In genomic region chr7:76417654-76418310, GRCh38 we compare ENCODE assay signal across 6 cellular contexts. TPM values are rescaled to one million over a fixed set of nuclear protein-coding genes. Genes with fewer than 3 reads are reported as not detected.
DNase-seq lines count a peak whose midpoint lies in the region; ATAC-seq, FAIRE-seq and TF ChIP-seq lines count a peak whose summit lies in the region.
"Not testable (repeated sequence)": the region's sequence is repeated elsewhere in the genome, so short reads cannot be mapped to it uniquely, and the experiment has no call there.
"Had no signal": no experiment of that assay in that cellular context is flagged by ENCODE, and none has a peak within 500 bp of the region (broad histone marks: within the 10 kb centered on the region; RNA-seq: fewer than 3 reads in every experiment).

No MANE protein-coding gene starts in this region.

- 85% methylated on average over 10 of the region's 10 CpGs for WGBS in K562 (ENCODE audit: insufficient coverage, low coverage, missing lambda C conversion rate)
- WGBS in HepG2 (ENCODE audit: low lambda C conversion rate): 25% methylated on average over 10 of the region's 10 CpGs
- no CpG with 5 or more reads among the region's 10 CpGs for WGBS in trophoblast cell (ENCODE audit: extremely low coverage, insufficient coverage, insufficient read length)

- H3K18ac ChIP-seq in trophoblast cell (ENCODE audit: low read length): not testable (repeated sequence)

- not testable (repeated sequence) for H4K8ac ChIP-seq in trophoblast cell (ENCODE audit: low read depth, low read length)

- H2BK12ac ChIP-seq in trophoblast cell (ENCODE audit: low read length): not testable (repeated sequence)

- not testable (repeated sequence) for H2AK5ac ChIP-seq in trophoblast cell (ENCODE audit: low read length)

- not testable (repeated sequence) for H3K4me2 ChIP-seq in K562 (ENCODE audit: insufficient read depth, low read length); HepG2 (ENCODE audit: low read depth, low read length); trophoblast cell (ENCODE audit: low read length)

- not testable (repeated sequence) for H3K27me3 ChIP-seq in K562 (ENCODE audit: control insufficient read depth in 2 of 2, insufficient read depth in 2 of 2, low read length in 2 of 2); HepG2 (ENCODE audit: control insufficient read depth in 1 of 2, insufficient read depth in 2 of 2, low read length in 2 of 2); trophoblast cell (ENCODE audit: insufficient read depth, low read length)

- H3K79me2 ChIP-seq in K562 (ENCODE audit: control insufficient read depth, insufficient read depth, low read length); HepG2 (ENCODE audit: insufficient read depth, low read length); trophoblast cell (ENCODE audit: control insufficient read depth, insufficient read depth, low read length, poor library complexity): not testable (repeated sequence)

- CTCF ChIA-PET in RWPE1 (lab: Yijun Ruan, JAX); K562 (lab: Yijun Ruan, JAX; ENCODE audit: low intra/inter-chr PET ratio); HepG2 (lab: Yijun Ruan, JAX; ENCODE audit: low intra/inter-chr PET ratio, low total read pairs): not testable (repeated sequence)

- H3K27ac ChIP-seq in RWPE1: peak overlapping the region; percentile 52
- not testable (repeated sequence) for H3K27ac ChIP-seq in K562 (ENCODE audit: extremely low read depth, low read depth, low read length); HepG2 (ENCODE audit: extremely low read length, insufficient read depth, low read length); trophoblast cell (ENCODE audit: low read depth, low read length)

- H3K4ac ChIP-seq in trophoblast cell (ENCODE audit: low read depth, low read length): not testable (repeated sequence)

- not testable (repeated sequence) for H3K4me3 ChIP-seq in K562; HepG2 (replicated peaks in 1 of 3; ENCODE audit: insufficient read depth in 1 of 3, low read depth in 2 of 3, low read length in 3 of 3); trophoblast cell (ENCODE audit: low read depth, low read length)

- not testable (repeated sequence) for BruUV-seq in K562 (replicated peaks; lab: Mats Ljungman, UMichigan); HepG2 (replicated peaks; lab: Mats Ljungman, UMichigan)

- H2AFZ ChIP-seq in K562 (ENCODE audit: low read depth, low read length); HepG2 (ENCODE audit: low read length); trophoblast cell (ENCODE audit: insufficient read depth, low read length, poor library complexity): not testable (repeated sequence)

- not testable (repeated sequence) for H2BK5ac ChIP-seq in trophoblast cell (ENCODE audit: low read depth, low read length, poor library complexity)

- H3K79me1 ChIP-seq in trophoblast cell (ENCODE audit: low read length): not testable (repeated sequence)

- not testable (repeated sequence) for TF ChIP-seq CTCF in RWPE1 (conservative IDR thresholded peaks at IDR 0.05; ENCODE audit: low read depth); K562 (IDR thresholded peaks at IDR 0.05 in 2 of 3, conservative IDR thresholded peaks at IDR 0.05 in 1 of 3; ENCODE audit: insufficient read depth in 2 of 3, low read depth in 1 of 3, low read length in 3 of 3); HepG2 (CRISPR knock-in tag; IDR thresholded peaks at IDR 0.05)

- not testable (repeated sequence) for DNase-seq in RWPE1 (ENCODE audit: low spot score); K562 (ENCODE audit: extremely low read depth in 1 of 4, low spot score in 3 of 4); HepG2 (ENCODE audit: low spot score)
- peak; percentile 66 for DNase-seq in trophoblast cell

- intact Hi-C loops in K562 (cut with micrococcal nuclease); HepG2 (cut with micrococcal nuclease; ENCODE audit: unreplicated experiment): not testable (repeated sequence)

- H4K91ac ChIP-seq in trophoblast cell (ENCODE audit: low read depth, low read length): not testable (repeated sequence)

- H3K14ac ChIP-seq in trophoblast cell (ENCODE audit: low read length): not testable (repeated sequence)

- not testable (repeated sequence) for TF ChIP-seq POLR2A in K562 (conservative IDR thresholded peaks at IDR 0.05); HepG2 (IDR thresholded peaks at IDR 0.05; ENCODE audit: insufficient read depth in 1 of 2, low read depth in 2 of 2, low read length in 2 of 2)

- not testable (repeated sequence) for TF ChIP-seq EP300 in K562 (IDR thresholded peaks at IDR 0.05; ENCODE audit: low read length); HepG2 (IDR thresholded peaks at IDR 0.05; ENCODE audit: low read depth in 2 of 2, low read length in 2 of 2); HepG2 (CRISPR knock-in tag; IDR thresholded peaks at IDR 0.05; ENCODE audit: borderline replicate concordance)

- not testable (repeated sequence) for H3K23ac ChIP-seq in trophoblast cell (ENCODE audit: low read length)

- not testable (repeated sequence) for H2BK120ac ChIP-seq in trophoblast cell (ENCODE audit: insufficient read depth, low read length, poor library complexity)

- not testable (repeated sequence) for H4K12ac ChIP-seq in trophoblast cell (ENCODE audit: low read depth, low read length)

- not testable (repeated sequence) for H3K9ac ChIP-seq in K562 (ENCODE audit: insufficient read depth in 1 of 2, low read depth in 2 of 2, low read length in 2 of 2); HepG2 (ENCODE audit: insufficient read depth, low read depth, low read length); trophoblast cell (ENCODE audit: low read length)

- H3K36me3 ChIP-seq in K562 (ENCODE audit: control insufficient read depth, insufficient read depth, low read length); HepG2 (replicated peaks in 1 of 2; ENCODE audit: control insufficient read depth in 1 of 2, insufficient read depth in 2 of 2, low read length in 2 of 2); trophoblast cell (ENCODE audit: control insufficient read depth in 1 of 2, insufficient read depth in 2 of 2, low read length in 2 of 2): not testable (repeated sequence)

- not testable (repeated sequence) for H3K9me3 ChIP-seq in K562 (replicated peaks; ENCODE audit: control insufficient read depth, insufficient read depth, low read depth, low read length); HepG2 (ENCODE audit: low read length); trophoblast cell (ENCODE audit: insufficient read depth, low read depth, low read length)

- not testable (repeated sequence) for FAIRE-seq in K562 (lab: Jason Lieb, UNC); HepG2 (lab: Jason Lieb, UNC)

- H4K20me1 ChIP-seq in K562 (replicated peaks; ENCODE audit: control insufficient read depth, insufficient read depth, low read length); HepG2 (ENCODE audit: insufficient read depth, low read length): not testable (repeated sequence)

- H3K9me1 ChIP-seq in K562 (ENCODE audit: control insufficient read depth, insufficient read depth, low read length): not testable (repeated sequence)

- TF ChIP-seq RAD21 in K562 (CRISPR knock-in tag; conservative IDR thresholded peaks at IDR 0.05 in 1 of 2, IDR thresholded peaks at IDR 0.05 in 1 of 2); HepG2 (CRISPR knock-in tag; IDR thresholded peaks at IDR 0.05): not testable (repeated sequence)

- POLR2A ChIA-PET in RWPE1 (lab: Yijun Ruan, JAX; ENCODE audit: low non-redundant PET): interaction anchor here (0.6 kb wide), 1 partner anchor 98 kb away, joined by 3 read pairs; no protein-coding TSS in a partner anchor
- POLR2A ChIA-PET in K562 (lab: Yijun Ruan, JAX): interaction anchor here (1.4 kb wide), 1 partner anchor 11 kb away, joined by 6 read pairs; no protein-coding TSS in a partner anchor
- POLR2A ChIA-PET in HepG2 (lab: Yijun Ruan, JAX): not testable (repeated sequence)

- in situ Hi-C loops in K562 (cut with MboI); HepG2 (cut with HindIII; ENCODE audit: extremely low pct_ligation_motif_present, low pct_unique_long_range_greater_than_20kb): not testable (repeated sequence)

- ATAC-seq in K562, HepG2: not testable (repeated sequence)

- not testable (repeated sequence) for H3K4me1 ChIP-seq in K562 (replicated peaks in 1 of 2; ENCODE audit: control insufficient read depth in 2 of 2, insufficient read depth in 2 of 2, low read length in 2 of 2); HepG2 (ENCODE audit: insufficient read depth, low read length); trophoblast cell (ENCODE audit: control insufficient read depth in 1 of 2, insufficient read depth in 2 of 2, low read length in 2 of 2)

RNA-seq across cellular contexts. Expression of gene ZP3, which starts 7.0 kb away (rescaled TPM):
- total RNA-seq in K562 (2011; cell fraction: chromatin; rRNA removed; ENCODE audit: low replicate concordance): 2.2 and 6.3 TPM in 2 replicates
- total RNA-seq in K562 (2011; cell fraction: nucleolus; rRNA removed): 6.0 and 6.3 TPM in 2 replicates
- total RNA-seq in K562 (2011; cell fraction: nucleoplasm; rRNA removed): 4.5 and 6.0 TPM in 2 replicates
- total RNA-seq in K562 (2014; rRNA removed): 2.5 and 3.8 TPM in 2 replicates
- 1.5 and 2.3 TPM in 2 replicates for total RNA-seq in K562 (2014; rRNA removed; fragmentation: Illumina TruSeq; extraction: Trizol)
- total RNA-seq in K562 (2015; rRNA removed; fragmentation: Illumina TruSeq; extraction: Trizol): 2.8 and 2.9 TPM in 2 replicates
- total RNA-seq in K562 (2021): 2.3 and 3.9 TPM in 2 replicates
- polyA plus RNA-seq in K562 (2011; rRNA removed): 2.4 and 8.1 TPM in 2 replicates
- 8.3 and 10.1 TPM in 2 replicates for polyA plus RNA-seq in K562 (2011; cell fraction: cytosol; rRNA removed)
- polyA plus RNA-seq in K562 (2011; cell fraction: nucleus; rRNA removed): 3.7 and 5.1 TPM in 2 replicates
- 3.5 and 13.7 TPM in 2 replicates for polyA plus RNA-seq in K562 (2012)
- polyA plus RNA-seq in K562 (2014; fragmentation: Illumina TruSeq; extraction: Trizol): 3.5 and 3.8 TPM in 2 replicates
- polyA plus RNA-seq in K562 (2014; fragmentation: Nextera tagmentation; extraction: Ambion mirVana): 1 to 10 TPM; 2.0 to 2.8 TPM
- 1.4 and 3.7 TPM in 2 replicates for polyA plus RNA-seq in K562 (2014; rRNA removed)
- 5.2 and 5.3 TPM in 2 replicates for polyA minus RNA-seq in K562 (2011; rRNA and poly(A)+ RNA removed)
- 4.2 and 12.3 TPM in 2 replicates for polyA minus RNA-seq in K562 (2011; cell fraction: cytosol; rRNA and poly(A)+ RNA removed)
- 3.1 and 3.8 TPM in 2 replicates for polyA minus RNA-seq in K562 (2011; cell fraction: nucleus; rRNA and poly(A)+ RNA removed)
- total RNA-seq in HepG2 (2016; rRNA removed; fragmentation: Illumina TruSeq; extraction: Trizol): not detected in 2 replicates
- total RNA-seq in HepG2 (2016; cell fraction: cytosol; rRNA removed; fragmentation: Illumina TruSeq; extraction: Trizol; ENCODE audit: low read depth): 1.5 TPM in 1 of 2 replicates, not detected in the other
- total RNA-seq in HepG2 (2016; cell fraction: insoluble cytoplasmic fraction; rRNA removed; fragmentation: Illumina TruSeq; extraction: Trizol): 1.2 TPM in 1 of 2 replicates, not detected in the other
- total RNA-seq in HepG2 (2016; cell fraction: membrane; rRNA removed; fragmentation: Illumina TruSeq; extraction: Trizol): 2.2 TPM in 1 of 2 replicates, not detected in the other
- not detected in 2 replicates for total RNA-seq in HepG2 (2016; cell fraction: nucleus; rRNA removed; fragmentation: Illumina TruSeq; extraction: Trizol)
- polyA plus RNA-seq in HepG2 (2011; rRNA removed): not detected in 2 replicates
- not detected in 2 replicates for polyA plus RNA-seq in HepG2 (2011; cell fraction: cytosol; rRNA removed)
- polyA plus RNA-seq in HepG2 (2011; cell fraction: nucleus; rRNA removed): not detected in 2 replicates
- polyA plus RNA-seq in HepG2 (2012): not detected in 2 replicates
- polyA plus RNA-seq in HepG2 (2016; cell fraction: cytosol; fragmentation: Illumina TruSeq; extraction: Trizol; ENCODE audit: low read depth): not detected in 2 replicates
- not detected in 2 replicates for polyA plus RNA-seq in HepG2 (2016; cell fraction: insoluble cytoplasmic fraction; fragmentation: Illumina TruSeq; extraction: Trizol; ENCODE audit: low read depth)
- not detected in 2 replicates for polyA plus RNA-seq in HepG2 (2016; cell fraction: membrane; fragmentation: Illumina TruSeq; extraction: Trizol; ENCODE audit: low read depth)
- polyA plus RNA-seq in HepG2 (2016; cell fraction: nucleus; fragmentation: Illumina TruSeq; extraction: Trizol; ENCODE audit: insufficient read depth, low read depth): not detected in 2 replicates
- polyA minus RNA-seq in HepG2 (2011; rRNA and poly(A)+ RNA removed; ENCODE audit: low replicate concordance): 0.80 and 89.9 TPM in 2 replicates
- polyA minus RNA-seq in HepG2 (2011; cell fraction: cytosol; rRNA and poly(A)+ RNA removed): not detected in 2 replicates
- not detected in 2 replicates for polyA minus RNA-seq in HepG2 (2011; cell fraction: nucleus; rRNA and poly(A)+ RNA removed)
- polyA plus RNA-seq in trophoblast cell (2013): 3.3 and 4.2 TPM in 2 replicates

RNA-seq across cellular contexts. Expression of gene SSC4D, which starts 8.3 kb away (rescaled TPM):
- 0.74 and 1.7 TPM in 2 replicates for total RNA-seq in K562 (2011; cell fraction: chromatin; rRNA removed; ENCODE audit: low replicate concordance)
- 2.6 and 3.0 TPM in 2 replicates for total RNA-seq in K562 (2011; cell fraction: nucleolus; rRNA removed)
- total RNA-seq in K562 (2011; cell fraction: nucleoplasm; rRNA removed): 1.2 TPM in 2 replicates
- total RNA-seq in K562 (2014; rRNA removed) (0.41 and 0.49 TPM in 2 replicates), K562 (2014; rRNA removed; fragmentation: Illumina TruSeq; extraction: Trizol) (0.19 and 0.65 TPM in 2 replicates), K562 (2015; rRNA removed; fragmentation: Illumina TruSeq; extraction: Trizol) (0.98 and 1.1 TPM in 2 replicates), K562 (2021) (0.98 and 1.2 TPM in 2 replicates), HepG2 (2016; rRNA removed; fragmentation: Illumina TruSeq; extraction: Trizol) (32.3 and 63.8 TPM in 2 replicates)
- polyA plus RNA-seq in K562 (2011; rRNA removed) (0.91 and 1.2 TPM in 2 replicates), K562 (2014; fragmentation: Illumina TruSeq; extraction: Trizol) (0.80 and 1.5 TPM in 2 replicates), K562 (2014; fragmentation: Nextera tagmentation; extraction: Ambion mirVana) (under 1 TPM in 1 of 2 experiments, not detected in 1; 0.06 TPM), K562 (2014; rRNA removed) (0.67 and 1.0 TPM in 2 replicates), HepG2 (2011; rRNA removed) (33.3 and 48.2 TPM in 2 replicates)
- polyA plus RNA-seq in K562 (2011; cell fraction: cytosol; rRNA removed): 0.71 and 2.0 TPM in 2 replicates
- 1.8 and 2.8 TPM in 2 replicates for polyA plus RNA-seq in K562 (2011; cell fraction: nucleus; rRNA removed)
- 1.9 and 4.0 TPM in 2 replicates for polyA plus RNA-seq in K562 (2012)
- polyA minus RNA-seq in K562 (2011; rRNA and poly(A)+ RNA removed): 0.30 and 0.53 TPM in 2 replicates
- 0.55 and 0.76 TPM in 2 replicates for polyA minus RNA-seq in K562 (2011; cell fraction: cytosol; rRNA and poly(A)+ RNA removed)
- polyA minus RNA-seq in K562 (2011; cell fraction: nucleus; rRNA and poly(A)+ RNA removed): 0.27 TPM in 1 of 2 replicates, not detected in the other
- total RNA-seq in HepG2 (2016; cell fraction: cytosol; rRNA removed; fragmentation: Illumina TruSeq; extraction: Trizol; ENCODE audit: low read depth): 7.6 and 8.8 TPM in 2 replicates
- 34.6 and 61.6 TPM in 2 replicates for total RNA-seq in HepG2 (2016; cell fraction: insoluble cytoplasmic fraction; rRNA removed; fragmentation: Illumina TruSeq; extraction: Trizol)
- 25.9 and 27.1 TPM in 2 replicates for total RNA-seq in HepG2 (2016; cell fraction: membrane; rRNA removed; fragmentation: Illumina TruSeq; extraction: Trizol)
- total RNA-seq in HepG2 (2016; cell fraction: nucleus; rRNA removed; fragmentation: Illumina TruSeq; extraction: Trizol): 48.0 and 57.4 TPM in 2 replicates
- 37.9 and 40.0 TPM in 2 replicates for polyA plus RNA-seq in HepG2 (2011; cell fraction: cytosol; rRNA removed)
- 48.0 and 53.5 TPM in 2 replicates for polyA plus RNA-seq in HepG2 (2011; cell fraction: nucleus; rRNA removed)
- 16.6 and 28.9 TPM in 2 replicates for polyA plus RNA-seq in HepG2 (2012)
- polyA plus RNA-seq in HepG2 (2016; cell fraction: cytosol; fragmentation: Illumina TruSeq; extraction: Trizol; ENCODE audit: low read depth): 6.9 and 7.7 TPM in 2 replicates
- polyA plus RNA-seq in HepG2 (2016; cell fraction: insoluble cytoplasmic fraction; fragmentation: Illumina TruSeq; extraction: Trizol; ENCODE audit: low read depth): 34.3 and 36.7 TPM in 2 replicates
- polyA plus RNA-seq in HepG2 (2016; cell fraction: membrane; fragmentation: Illumina TruSeq; extraction: Trizol; ENCODE audit: low read depth): 21.4 and 22.0 TPM in 2 replicates
- polyA plus RNA-seq in HepG2 (2016; cell fraction: nucleus; fragmentation: Illumina TruSeq; extraction: Trizol; ENCODE audit: insufficient read depth, low read depth): 116 and 122 TPM in 2 replicates
- polyA minus RNA-seq in HepG2 (2011; rRNA and poly(A)+ RNA removed; ENCODE audit: low replicate concordance): 2.6 and 50.7 TPM in 2 replicates
- 11.6 and 15.7 TPM in 2 replicates for polyA minus RNA-seq in HepG2 (2011; cell fraction: cytosol; rRNA and poly(A)+ RNA removed)
- 7.5 and 10.8 TPM in 2 replicates for polyA minus RNA-seq in HepG2 (2011; cell fraction: nucleus; rRNA and poly(A)+ RNA removed)
- 7.1 and 7.7 TPM in 2 replicates for polyA plus RNA-seq in trophoblast cell (2013)
- total RNA-seq: CD4-positive, alpha-beta memory T cell; CD4-positive, CD25-positive, alpha-beta regulatory T cell had no signal

RNA-seq across cellular contexts. Expression of gene DTX2, which starts 43.7 kb away (rescaled TPM):
- total RNA-seq in K562 (2011; cell fraction: chromatin; rRNA removed; ENCODE audit: low replicate concordance): 39.4 and 79.0 TPM in 2 replicates
- total RNA-seq in K562 (2011; cell fraction: nucleolus; rRNA removed): 31.7 and 39.9 TPM in 2 replicates
- 27.0 and 30.3 TPM in 2 replicates for total RNA-seq in K562 (2011; cell fraction: nucleoplasm; rRNA removed)
- total RNA-seq in K562 (2014; rRNA removed) (14.9 and 20.4 TPM in 2 replicates), K562 (2014; rRNA removed; fragmentation: Illumina TruSeq; extraction: Trizol) (2.5 and 4.8 TPM in 2 replicates), K562 (2015; rRNA removed; fragmentation: Illumina TruSeq; extraction: Trizol) (8.3 and 9.9 TPM in 2 replicates), K562 (2021) (25.2 and 31.5 TPM in 2 replicates), HepG2 (2016; rRNA removed; fragmentation: Illumina TruSeq; extraction: Trizol) (5.2 and 5.5 TPM in 2 replicates)
- polyA plus RNA-seq in K562 (2011; rRNA removed) (3.4 and 5.6 TPM in 2 replicates), K562 (2014; fragmentation: Illumina TruSeq; extraction: Trizol) (9.8 and 18.3 TPM in 2 replicates), K562 (2014; fragmentation: Nextera tagmentation; extraction: Ambion mirVana) (under 1 TPM; 0.20 to 0.57 TPM), K562 (2014; rRNA removed) (12.2 and 15.5 TPM in 2 replicates), HepG2 (2011; rRNA removed) (6.2 and 7.0 TPM in 2 replicates)
- 5.9 and 13.5 TPM in 2 replicates for polyA plus RNA-seq in K562 (2011; cell fraction: cytosol; rRNA removed)
- 20.0 and 31.0 TPM in 2 replicates for polyA plus RNA-seq in K562 (2011; cell fraction: nucleus; rRNA removed)
- 15.4 and 44.4 TPM in 2 replicates for polyA plus RNA-seq in K562 (2012)
- polyA minus RNA-seq in K562 (2011; rRNA and poly(A)+ RNA removed): 3.7 and 4.3 TPM in 2 replicates
- polyA minus RNA-seq in K562 (2011; cell fraction: cytosol; rRNA and poly(A)+ RNA removed): 21.2 and 26.6 TPM in 2 replicates
- polyA minus RNA-seq in K562 (2011; cell fraction: nucleus; rRNA and poly(A)+ RNA removed): 8.5 and 10.3 TPM in 2 replicates
- 2.2 and 3.3 TPM in 2 replicates for total RNA-seq in HepG2 (2016; cell fraction: cytosol; rRNA removed; fragmentation: Illumina TruSeq; extraction: Trizol; ENCODE audit: low read depth)
- 4.7 and 6.9 TPM in 2 replicates for total RNA-seq in HepG2 (2016; cell fraction: insoluble cytoplasmic fraction; rRNA removed; fragmentation: Illumina TruSeq; extraction: Trizol)
- 4.2 and 4.5 TPM in 2 replicates for total RNA-seq in HepG2 (2016; cell fraction: membrane; rRNA removed; fragmentation: Illumina TruSeq; extraction: Trizol)
- total RNA-seq in HepG2 (2016; cell fraction: nucleus; rRNA removed; fragmentation: Illumina TruSeq; extraction: Trizol): 7.1 and 7.5 TPM in 2 replicates
- 2.7 and 4.1 TPM in 2 replicates for polyA plus RNA-seq in HepG2 (2011; cell fraction: cytosol; rRNA removed)
- 18.5 and 23.3 TPM in 2 replicates for polyA plus RNA-seq in HepG2 (2011; cell fraction: nucleus; rRNA removed)
- 5.0 and 6.3 TPM in 2 replicates for polyA plus RNA-seq in HepG2 (2012)
- 1.3 and 1.5 TPM in 2 replicates for polyA plus RNA-seq in HepG2 (2016; cell fraction: cytosol; fragmentation: Illumina TruSeq; extraction: Trizol; ENCODE audit: low read depth)
- 6.9 and 7.6 TPM in 2 replicates for polyA plus RNA-seq in HepG2 (2016; cell fraction: insoluble cytoplasmic fraction; fragmentation: Illumina TruSeq; extraction: Trizol; ENCODE audit: low read depth)
- polyA plus RNA-seq in HepG2 (2016; cell fraction: membrane; fragmentation: Illumina TruSeq; extraction: Trizol; ENCODE audit: low read depth): 2.1 and 2.2 TPM in 2 replicates
- polyA plus RNA-seq in HepG2 (2016; cell fraction: nucleus; fragmentation: Illumina TruSeq; extraction: Trizol; ENCODE audit: insufficient read depth, low read depth): 15.2 and 17.1 TPM in 2 replicates
- polyA minus RNA-seq in HepG2 (2011; rRNA and poly(A)+ RNA removed; ENCODE audit: low replicate concordance): 19.1 and 19.3 TPM in 2 replicates
- polyA minus RNA-seq in HepG2 (2011; cell fraction: cytosol; rRNA and poly(A)+ RNA removed): 6.9 and 9.4 TPM in 2 replicates
- 8.8 and 10.3 TPM in 2 replicates for polyA minus RNA-seq in HepG2 (2011; cell fraction: nucleus; rRNA and poly(A)+ RNA removed)
- 23.6 and 23.7 TPM in 2 replicates for polyA plus RNA-seq in trophoblast cell (2013)

RNA-seq across cellular contexts. Expression of gene YWHAG, which starts 59.0 kb away (rescaled TPM):
- total RNA-seq in K562 (2011; cell fraction: chromatin; rRNA removed; ENCODE audit: low replicate concordance): 60.5 and 71.2 TPM in 2 replicates
- 39.9 and 41.7 TPM in 2 replicates for total RNA-seq in K562 (2011; cell fraction: nucleolus; rRNA removed)
- 59.5 and 77.9 TPM in 2 replicates for total RNA-seq in K562 (2011; cell fraction: nucleoplasm; rRNA removed)
- total RNA-seq in K562 (2014; rRNA removed) (50.3 and 53.2 TPM in 2 replicates), K562 (2014; rRNA removed; fragmentation: Illumina TruSeq; extraction: Trizol) (144 and 155 TPM in 2 replicates), K562 (2015; rRNA removed; fragmentation: Illumina TruSeq; extraction: Trizol) (135 and 136 TPM in 2 replicates), K562 (2021) (238 and 246 TPM in 2 replicates), HepG2 (2016; rRNA removed; fragmentation: Illumina TruSeq; extraction: Trizol) (67.5 and 93.7 TPM in 2 replicates)
- polyA plus RNA-seq in K562 (2011; rRNA removed) (67.6 and 94.5 TPM in 2 replicates), K562 (2014; fragmentation: Illumina TruSeq; extraction: Trizol) (200 and 204 TPM in 2 replicates), K562 (2014; fragmentation: Nextera tagmentation; extraction: Ambion mirVana) (10 to 100 TPM; 30.4 to 37.6 TPM), K562 (2014; rRNA removed) (74.9 and 83.6 TPM in 2 replicates), HepG2 (2011; rRNA removed) (36.7 and 36.9 TPM in 2 replicates)
- 43.4 and 52.2 TPM in 2 replicates for polyA plus RNA-seq in K562 (2011; cell fraction: cytosol; rRNA removed)
- polyA plus RNA-seq in K562 (2011; cell fraction: nucleus; rRNA removed): 30.1 and 40.2 TPM in 2 replicates
- 142 and 212 TPM in 2 replicates for polyA plus RNA-seq in K562 (2012)
- 142 and 187 TPM in 2 replicates for polyA minus RNA-seq in K562 (2011; rRNA and poly(A)+ RNA removed)
- 110 and 154 TPM in 2 replicates for polyA minus RNA-seq in K562 (2011; cell fraction: cytosol; rRNA and poly(A)+ RNA removed)
- polyA minus RNA-seq in K562 (2011; cell fraction: nucleus; rRNA and poly(A)+ RNA removed): 23.0 and 31.1 TPM in 2 replicates
- total RNA-seq in HepG2 (2016; cell fraction: cytosol; rRNA removed; fragmentation: Illumina TruSeq; extraction: Trizol; ENCODE audit: low read depth): 7.9 and 9.3 TPM in 2 replicates
- total RNA-seq in HepG2 (2016; cell fraction: insoluble cytoplasmic fraction; rRNA removed; fragmentation: Illumina TruSeq; extraction: Trizol): 72.6 and 87.9 TPM in 2 replicates
- 43.2 and 47.4 TPM in 2 replicates for total RNA-seq in HepG2 (2016; cell fraction: membrane; rRNA removed; fragmentation: Illumina TruSeq; extraction: Trizol)
- total RNA-seq in HepG2 (2016; cell fraction: nucleus; rRNA removed; fragmentation: Illumina TruSeq; extraction: Trizol): 40.4 and 44.1 TPM in 2 replicates
- 18.0 and 24.8 TPM in 2 replicates for polyA plus RNA-seq in HepG2 (2011; cell fraction: cytosol; rRNA removed)
- 23.3 and 26.1 TPM in 2 replicates for polyA plus RNA-seq in HepG2 (2011; cell fraction: nucleus; rRNA removed)
- 82.2 and 83.9 TPM in 2 replicates for polyA plus RNA-seq in HepG2 (2012)
- polyA plus RNA-seq in HepG2 (2016; cell fraction: cytosol; fragmentation: Illumina TruSeq; extraction: Trizol; ENCODE audit: low read depth): 5.9 and 6.1 TPM in 2 replicates
- polyA plus RNA-seq in HepG2 (2016; cell fraction: insoluble cytoplasmic fraction; fragmentation: Illumina TruSeq; extraction: Trizol; ENCODE audit: low read depth): 125 and 130 TPM in 2 replicates
- polyA plus RNA-seq in HepG2 (2016; cell fraction: membrane; fragmentation: Illumina TruSeq; extraction: Trizol; ENCODE audit: low read depth): 21.8 and 25.4 TPM in 2 replicates
- 69.2 and 70.0 TPM in 2 replicates for polyA plus RNA-seq in HepG2 (2016; cell fraction: nucleus; fragmentation: Illumina TruSeq; extraction: Trizol; ENCODE audit: insufficient read depth, low read depth)
- 56.5 and 77.8 TPM in 2 replicates for polyA minus RNA-seq in HepG2 (2011; rRNA and poly(A)+ RNA removed; ENCODE audit: low replicate concordance)
- 55.6 and 57.6 TPM in 2 replicates for polyA minus RNA-seq in HepG2 (2011; cell fraction: cytosol; rRNA and poly(A)+ RNA removed)
- polyA minus RNA-seq in HepG2 (2011; cell fraction: nucleus; rRNA and poly(A)+ RNA removed): 27.9 and 31.8 TPM in 2 replicates
- polyA plus RNA-seq in trophoblast cell (2013): 95.3 and 99.5 TPM in 2 replicates
